28 cellular contexts compared by ENCODE assay signal in genomic region chr12:41142376-41142775, GRCh38.
"Had no signal": no experiment of that assay in that cellular context is flagged by ENCODE, and none has a peak within 500 bp of the region (broad histone marks: within the 10 kb centered on the region; RNA-seq: fewer than 3 reads in every experiment).

No MANE protein-coding gene starts in this region.

- H3K36me3 Mint-ChIP-seq: activated CD4-positive, alpha-beta memory T cell treated with anti-CD3 and anti-CD28 coated beads for 36 hours; activated naive CD4-positive, alpha-beta T cell treated with anti-CD3 and anti-CD28 coated beads, Interleukin-2, amount 50 U/mL, for 24 hours; natural killer cell; neural progenitor cell; stimulated activated effector memory CD8-positive, alpha-beta T cell treated with anti-CD3 and anti-CD28 coated beads, Interleukin-12 subunit alpha, Interleukin-12 subunit beta, amount 100 ng/mL, for 72 hours had no signal

- H3K9me3 ChIP-seq: left lung, lower lobe of right lung, psoas muscle, sigmoid colon, stomach, thyroid gland had no signal

- H3K36me3 ChIP-seq: heart right ventricle, left lung, lower lobe of right lung, neural progenitor cell, sigmoid colon, stomach, thyroid gland, upper lobe of left lung had no signal

- H3K27ac ChIP-seq: heart right ventricle, left lung, lower lobe of right lung, neural progenitor cell, parathyroid adenoma, psoas muscle, stomach, thyroid gland, upper lobe of left lung had no signal

- H3K27me3 Mint-ChIP-seq: activated CD4-positive, alpha-beta memory T cell treated with anti-CD3 and anti-CD28 coated beads for 36 hours; activated CD4-positive, alpha-beta T cell treated with anti-CD3 and anti-CD28 coated beads, Interleukin-2, amount 10 ng/mL, durations not matched to agents 24 days and 14 days; activated naive CD4-positive, alpha-beta T cell treated with anti-CD3 and anti-CD28 coated beads, Interleukin-2, amount 50 U/mL, for 24 hours; activated naive CD8-positive, alpha-beta T cell treated with anti-CD3 and anti-CD28 coated beads, Interleukin-2, amount 50 U/mL, for 24 hours; activated T-helper 17 cell treated with anti-CD3 and anti-CD28 coated beads, Interleukin-2, amount 50 U/mL, for 72 hours had no signal

- H3K4me1 ChIP-seq: left lung, lower lobe of right lung, neural progenitor cell, parathyroid adenoma, psoas muscle, thyroid gland, upper lobe of left lung had no signal

- DNase-seq: activated CD4-positive, alpha-beta memory T cell treated with anti-CD3 and anti-CD28 coated beads for 36 hours; activated CD4-positive, alpha-beta T cell treated with anti-CD3 and anti-CD28 coated beads, Interleukin-2, amount 10 ng/mL, durations not matched to agents 24 days and 14 days; activated CD4-positive, CD25-positive, alpha-beta regulatory T cell treated with anti-CD3 and anti-CD28 coated beads, Interleukin-2, amount 50 U/mL, for 72 hours; activated gamma-delta T cell treated with Interleukin-2 at 50 U/mL for 16 hours; activated naive CD8-positive, alpha-beta T cell treated with anti-CD3 and anti-CD28 coated beads, Interleukin-2, amount 50 U/mL, for 24 hours; activated T-cell treated with anti-CD3 and anti-CD28 coated beads, Interleukin-2, amount 50 U/mL, for 4 hours; amygdala; central memory CD4-positive, alpha-beta T cell; foreskin fibroblast; heart right ventricle; left lung; lower lobe of right lung; mesenchymal stem cell; natural killer cell; occipital lobe; psoas muscle; sigmoid colon; stimulated activated CD4-positive, alpha-beta T cell treated with anti-CD3 and anti-CD28 coated beads, Interleukin-4, amount 100 ng/mL, for 24 hours; T1000; thyroid gland; upper lobe of left lung had no signal

- H3K4me3 Mint-ChIP-seq: activated CD4-positive, alpha-beta memory T cell treated with anti-CD3 and anti-CD28 coated beads for 36 hours; activated CD4-positive, alpha-beta T cell treated with anti-CD3 and anti-CD28 coated beads, Interleukin-2, amount 10 ng/mL, durations not matched to agents 24 days and 14 days; activated naive CD4-positive, alpha-beta T cell treated with anti-CD3 and anti-CD28 coated beads, Interleukin-2, amount 50 U/mL, for 24 hours; activated naive CD8-positive, alpha-beta T cell treated with anti-CD3 and anti-CD28 coated beads, Interleukin-2, amount 50 U/mL, for 24 hours; activated T-cell treated with anti-CD3 and anti-CD28 coated beads, Interleukin-2, amount 50 U/mL, for 4 hours; activated T-helper 17 cell treated with anti-CD3 and anti-CD28 coated beads, Interleukin-2, amount 50 U/mL, for 72 hours; natural killer cell; neural progenitor cell; stimulated activated effector memory CD8-positive, alpha-beta T cell treated with anti-CD3 and anti-CD28 coated beads, Interleukin-12 subunit alpha, Interleukin-12 subunit beta, amount 100 ng/mL, for 72 hours had no signal

- H3K4me3 ChIP-seq: heart right ventricle, left lung, lower lobe of right lung, neural progenitor cell, psoas muscle, sigmoid colon, stomach, thyroid gland, upper lobe of left lung had no signal

- H3K27ac Mint-ChIP-seq: activated CD4-positive, alpha-beta memory T cell treated with anti-CD3 and anti-CD28 coated beads for 36 hours; activated CD4-positive, alpha-beta T cell treated with anti-CD3 and anti-CD28 coated beads, Interleukin-2, amount 10 ng/mL, durations not matched to agents 24 days and 14 days; activated naive CD4-positive, alpha-beta T cell treated with anti-CD3 and anti-CD28 coated beads, Interleukin-2, amount 50 U/mL, for 24 hours; activated naive CD8-positive, alpha-beta T cell treated with anti-CD3 and anti-CD28 coated beads, Interleukin-2, amount 50 U/mL, for 24 hours; activated T-helper 17 cell treated with anti-CD3 and anti-CD28 coated beads, Interleukin-2, amount 50 U/mL, for 72 hours; natural killer cell; neural progenitor cell; stimulated activated effector memory CD8-positive, alpha-beta T cell treated with anti-CD3 and anti-CD28 coated beads, Interleukin-12 subunit alpha, Interleukin-12 subunit beta, amount 100 ng/mL, for 72 hours had no signal

- ATAC-seq: activated naive CD8-positive, alpha-beta T cell treated with anti-CD3 and anti-CD28 coated beads, Interleukin-2, amount 50 U/mL, for 24 hours; activated T-cell treated with anti-CD3 and anti-CD28 coated beads, Interleukin-2, amount 50 U/mL, for 4 hours; activated T-helper 17 cell treated with anti-CD3 and anti-CD28 coated beads, Interleukin-2, amount 50 U/mL, for 72 hours; esophagus mucosa; heart right ventricle; left lung; lower lobe of right lung; natural killer cell; psoas muscle; stimulated activated effector memory CD8-positive, alpha-beta T cell treated with anti-CD3 and anti-CD28 coated beads, Interleukin-12 subunit alpha, Interleukin-12 subunit beta, amount 100 ng/mL, for 72 hours had no signal

- H3K9me3 Mint-ChIP-seq: activated naive CD8-positive, alpha-beta T cell treated with anti-CD3 and anti-CD28 coated beads, Interleukin-2, amount 50 U/mL, for 24 hours; activated T-cell treated with anti-CD3 and anti-CD28 coated beads, Interleukin-2, amount 50 U/mL, for 4 hours; activated T-helper 17 cell treated with anti-CD3 and anti-CD28 coated beads, Interleukin-2, amount 50 U/mL, for 72 hours had no signal

- H3K4me1 Mint-ChIP-seq: activated CD4-positive, alpha-beta T cell treated with anti-CD3 and anti-CD28 coated beads, Interleukin-2, amount 10 ng/mL, durations not matched to agents 24 days and 14 days; activated naive CD4-positive, alpha-beta T cell treated with anti-CD3 and anti-CD28 coated beads, Interleukin-2, amount 50 U/mL, for 24 hours; activated naive CD8-positive, alpha-beta T cell treated with anti-CD3 and anti-CD28 coated beads, Interleukin-2, amount 50 U/mL, for 24 hours; activated T-helper 17 cell treated with anti-CD3 and anti-CD28 coated beads, Interleukin-2, amount 50 U/mL, for 72 hours; natural killer cell; neural progenitor cell; stimulated activated effector memory CD8-positive, alpha-beta T cell treated with anti-CD3 and anti-CD28 coated beads, Interleukin-12 subunit alpha, Interleukin-12 subunit beta, amount 100 ng/mL, for 72 hours had no signal
